In the genomic region with DNA sequence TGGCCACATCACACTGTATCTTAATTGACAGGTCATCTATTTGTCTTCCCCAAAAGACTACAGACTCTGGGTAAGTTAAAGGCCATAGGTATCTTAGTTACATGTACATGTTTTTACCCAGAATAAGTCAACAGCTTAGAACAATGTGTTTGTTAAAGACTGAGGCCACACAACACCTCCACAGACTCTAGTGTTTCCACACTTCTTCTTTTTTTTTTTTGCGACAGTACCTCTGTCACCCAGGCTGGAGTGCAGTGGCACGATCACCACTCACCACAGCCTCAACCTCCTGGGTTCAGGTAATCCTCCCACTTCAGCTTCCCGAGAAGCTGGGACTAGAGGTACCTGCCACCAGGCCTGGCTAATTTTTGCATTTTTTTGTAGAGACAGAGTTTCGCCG, we compare ENCODE assay signal across 8 cellular contexts. TPM values are rescaled to one million over a fixed set of nuclear protein-coding genes. Genes with fewer than 3 reads are reported as not detected.
DNase-seq lines count a peak whose midpoint lies in the region; ATAC-seq lines count a peak whose summit lies in the region.

No MANE protein-coding gene starts in this region.

- no peaks in the 10 kb centered on the region for H3K27me3 Mint-ChIP-seq in CD4-positive, alpha-beta memory T cell
- peaks cover 3% of the 10 kb centered on the region for H3K27me3 Mint-ChIP-seq in IgD-negative memory B cell
- H3K27me3 Mint-ChIP-seq in naive thymus-derived CD8-positive, alpha-beta T cell = no peaks in the 10 kb centered on the region

- no peak overlapping the region for H3K27ac ChIP-seq in CD4-positive, alpha-beta memory T cell (ENCODE audit: low read depth, low read length)

- POLR2A ChIA-PET in CD4-positive, alpha-beta memory T cell (lab: Charles Lee; ENCODE audit: partially characterized antibody) = interaction anchor here (2.2 to 5.7 kb wide), 3 partner anchors 8 to 35 kb away, joined by 8 to 143 read pairs (median 16); partner anchors contain the start of gene ARPC3
- POLR2A ChIA-PET in naive thymus-derived CD8-positive, alpha-beta T cell (lab: Charles Lee) = interaction anchor here (0.6 to 4.2 kb wide), 3 partner anchors 16 to 128 kb away, joined by 3 to 55 read pairs (median 4); partner anchors contain the start of gene ARPC3

- H3K4me3 Mint-ChIP-seq in CD4-positive, alpha-beta memory T cell = peak overlapping the region in 7 of 8 donors; percentile 20 to 64 (median 39)
- H3K4me3 Mint-ChIP-seq in IgD-negative memory B cell = peak overlapping the region; percentile 9 to 78 (median 35)
- peak overlapping the region; percentile 36 to 87 (median 50) for H3K4me3 Mint-ChIP-seq in naive thymus-derived CD8-positive, alpha-beta T cell

- peak overlapping the region in 3 of 7 donors; percentile 35 to 66 (median 53) for H3K27ac Mint-ChIP-seq in CD4-positive, alpha-beta memory T cell
- peak overlapping the region; percentile 18 to 69 (median 59) for H3K27ac Mint-ChIP-seq in IgD-negative memory B cell
- peak overlapping the region in 2 of 10 donors; percentile 25 to 60 for H3K27ac Mint-ChIP-seq in naive thymus-derived CD8-positive, alpha-beta T cell

- H3K27me3 ChIP-seq in CD4-positive, alpha-beta memory T cell (ENCODE audit: insufficient read depth, low read length) = no peaks in the 10 kb centered on the region
- no peaks in the 10 kb centered on the region for H3K27me3 ChIP-seq in adipocyte (replicated peaks; ENCODE audit: control insufficient read depth, insufficient read depth, low read length)

- H3K9me3 Mint-ChIP-seq in CD4-positive, alpha-beta memory T cell = no peaks in the 10 kb centered on the region
- H3K9me3 Mint-ChIP-seq in IgD-negative memory B cell = no peaks in the 10 kb centered on the region
- H3K9me3 Mint-ChIP-seq in naive thymus-derived CD8-positive, alpha-beta T cell = no peaks in the 10 kb centered on the region

- CTCF ChIA-PET in CD4-positive, alpha-beta memory T cell (lab: Charles Lee; ENCODE audit: partially characterized antibody) = interaction anchor here (0.8 to 13.2 kb wide), 4 partner anchors 15 to 135 kb away, joined by 3 to 139 read pairs (median 52); partner anchors contain the start of gene ARPC3

- intact Hi-C loops in CD4-positive, alpha-beta memory T cell (cut with micrococcal nuclease) = no loop called here

- peaks cover 21 to 51% (median 38%) of the 10 kb centered on the region in 4 donors for H3K4me1 Mint-ChIP-seq in CD4-positive, alpha-beta memory T cell
- H3K4me1 Mint-ChIP-seq in IgD-negative memory B cell = peaks cover 17 to 35% (median 27%) of the 10 kb centered on the region in 3 donors
- H3K4me1 Mint-ChIP-seq in naive thymus-derived CD8-positive, alpha-beta T cell = peaks cover 18 to 52% (median 47%) of the 10 kb centered on the region in 4 donors

- H3K9me3 ChIP-seq in CD4-positive, alpha-beta memory T cell (ENCODE audit: control insufficient read depth in 1 of 2, low read length in 2 of 2) = no peaks in the 10 kb centered on the region
- no peaks in the 10 kb centered on the region for H3K9me3 ChIP-seq in adipocyte (ENCODE audit: control insufficient read depth, low read length)

- H3K4me3 ChIP-seq in CD4-positive, alpha-beta memory T cell (ENCODE audit: low read length in 2 of 2) = no peak overlapping the region
- H3K4me3 ChIP-seq in adipocyte (ENCODE audit: low read length) = peak overlapping the region; percentile 96

- peaks cover 12 to 25% of the 10 kb centered on the region in 2 donors for H3K36me3 Mint-ChIP-seq in CD4-positive, alpha-beta memory T cell
- H3K36me3 Mint-ChIP-seq in IgD-negative memory B cell = peaks cover 1% of the 10 kb centered on the region
- H3K36me3 Mint-ChIP-seq in naive thymus-derived CD8-positive, alpha-beta T cell = peaks cover 0 to 29% (median 0%) of the 10 kb centered on the region in 3 donors

- no peak for DNase-seq in CD4-positive, alpha-beta memory T cell
- DNase-seq in adipocyte (ENCODE audit: low read depth) = no peak
- no peak for DNase-seq in naive thymus-derived CD8-positive, alpha-beta T cell
- DNase-seq in HPDE6-E6E7 (ENCODE audit: extremely low spot score) = no peak
- no peak for DNase-seq in superior temporal gyrus (ENCODE audit: extremely low spot score)

- peak overlapping the region; percentile 94 for H3K9ac ChIP-seq in adipocyte (ENCODE audit: low read length)

- H3K4me1 ChIP-seq in CD4-positive, alpha-beta memory T cell (ENCODE audit: insufficient read depth, low read length) = peaks cover 25% of the 10 kb centered on the region
- H3K4me1 ChIP-seq in adipocyte (ENCODE audit: control insufficient read depth, insufficient read depth, low read length) = peaks cover 13% of the 10 kb centered on the region

- ATAC-seq in naive thymus-derived CD8-positive, alpha-beta T cell = no peak
- ATAC-seq in HG02981 (IDR thresholded peaks at IDR 0.05; ENCODE audit: unreplicated experiment) (no peak), GM18519 (IDR thresholded peaks at IDR 0.05; ENCODE audit: low FRiP score, unreplicated experiment) (no peak)

- H3K36me3 ChIP-seq in CD4-positive, alpha-beta memory T cell (ENCODE audit: insufficient read depth, low read length) = peaks cover 6% of the 10 kb centered on the region
- H3K36me3 ChIP-seq in adipocyte (ENCODE audit: control insufficient read depth, insufficient read depth, low read length, severe bottlenecking) = peaks cover 18% of the 10 kb centered on the region

RNA-seq across cellular contexts. Expression of gene GPN3, which starts 1.3 kb away (rescaled TPM):
- total RNA-seq in CD4-positive, alpha-beta memory T cell = 10 to 100 TPM; 12.5 to 16.6 TPM
- 10 to 100 TPM; 29.1 to 43.4 TPM for polyA plus RNA-seq in CD4-positive, alpha-beta memory T cell
- polyA plus RNA-seq in IgD-negative memory B cell = 31.1 TPM
- total RNA-seq in naive thymus-derived CD8-positive, alpha-beta T cell = 10 to 100 TPM; 13.5 to 14.0 TPM
- polyA plus RNA-seq in naive thymus-derived CD8-positive, alpha-beta T cell = 10 to 100 TPM; 33.7 to 35.8 (median 34.4) TPM

RNA-seq across cellular contexts. Expression of gene FAM216A, which starts 1.9 kb away (rescaled TPM):
- 10 to 100 TPM; 16.4 to 16.9 TPM for total RNA-seq in CD4-positive, alpha-beta memory T cell
- polyA plus RNA-seq in CD4-positive, alpha-beta memory T cell = 1 to 10 TPM; 7.5 to 8.9 TPM
- polyA plus RNA-seq in IgD-negative memory B cell = 10.5 TPM
- total RNA-seq in naive thymus-derived CD8-positive, alpha-beta T cell = 10 to 100 TPM; 21.6 to 22.3 TPM
- 10 to 100 TPM in 2 of 3 donors, 1 to 10 TPM in 1; 9.3 to 15.4 (median 11.1) TPM for polyA plus RNA-seq in naive thymus-derived CD8-positive, alpha-beta T cell

RNA-seq across cellular contexts. Expression of gene ARPC3, which starts 16.7 kb away (rescaled TPM):
- 100 to 1,000 TPM; 191 to 203 TPM for total RNA-seq in CD4-positive, alpha-beta memory T cell
- polyA plus RNA-seq in CD4-positive, alpha-beta memory T cell = 100 to 1,000 TPM; 681 to 809 TPM
- polyA plus RNA-seq in IgD-negative memory B cell = 1,315 TPM
- 100 to 1,000 TPM; 213 to 243 TPM for total RNA-seq in naive thymus-derived CD8-positive, alpha-beta T cell
- polyA plus RNA-seq in naive thymus-derived CD8-positive, alpha-beta T cell = 100 to 1,000 TPM; 691 to 810 (median 733) TPM

RNA-seq across cellular contexts. Expression of gene VPS29, which starts 35.1 kb away (rescaled TPM):
- 100 to 1,000 TPM; 117 to 121 TPM for total RNA-seq in CD4-positive, alpha-beta memory T cell
- polyA plus RNA-seq in CD4-positive, alpha-beta memory T cell = 100 to 1,000 TPM; 164 to 237 TPM
- polyA plus RNA-seq in IgD-negative memory B cell = 123 TPM
- 100 to 1,000 TPM; 126 to 130 TPM for total RNA-seq in naive thymus-derived CD8-positive, alpha-beta T cell
- 100 to 1,000 TPM; 128 to 167 (median 167) TPM for polyA plus RNA-seq in naive thymus-derived CD8-positive, alpha-beta T cell

RNA-seq across cellular contexts. Expression of gene RAD9B, which starts 35.3 kb away (rescaled TPM):
- 1 to 10 TPM; 1.1 to 2.1 TPM for total RNA-seq in CD4-positive, alpha-beta memory T cell
- polyA plus RNA-seq in CD4-positive, alpha-beta memory T cell = under 1 TPM; 0.19 to 0.64 TPM
- polyA plus RNA-seq in IgD-negative memory B cell = 0.75 TPM
- total RNA-seq in naive thymus-derived CD8-positive, alpha-beta T cell = 1 to 10 TPM; 2.7 to 3.8 TPM
- 1 to 10 TPM in 2 of 3 donors, under 1 TPM in 1; 0.89 to 1.3 (median 1.0) TPM for polyA plus RNA-seq in naive thymus-derived CD8-positive, alpha-beta T cell
